Comparison of ENCODE assay signal across 1 cellular context in genomic region chr11:73178681-73179080, GRCh38.
TF ChIP-seq lines count a peak whose summit lies in the region.

No MANE protein-coding gene starts in this region.

TF ChIP-seq in H1, 55 proteins besides CTCF, POLR2A, EP300 and RAD21 (continued from another document):
- TF ChIP-seq YY1 (IDR thresholded peaks at IDR 0.05; ENCODE audit: low read depth, low read length) (no peak), RFX5 (IDR thresholded peaks at IDR 0.05; ENCODE audit: borderline replicate concordance, low read depth, low read length) (no peak), HDAC2 (IDR thresholded peaks at IDR 0.05; ENCODE audit: borderline replicate concordance in 1 of 2, low read depth in 2 of 2, low read length in 2 of 2) (no peak), JUN (IDR thresholded peaks at IDR 0.05; ENCODE audit: low read depth, low read length) (no peak), TAF7 (optimal IDR thresholded peaks at IDR 0.05; ENCODE audit: borderline replicate concordance, low read depth, low read length) (no peak), CTBP2 (IDR thresholded peaks at IDR 0.05; ENCODE audit: borderline replicate concordance, insufficient read depth, insufficient read length, low read length) (no peak), CBX8 (IDR thresholded peaks at IDR 0.05; ENCODE audit: borderline replicate concordance, low read depth, low read length) (no peak), KDM4A (IDR thresholded peaks at IDR 0.05; ENCODE audit: low read depth, low read length, severe bottlenecking) (no peak), RXRA (IDR thresholded peaks at IDR 0.05; ENCODE audit: insufficient read depth, low read depth, low read length) (no peak), SP2 (IDR thresholded peaks at IDR 0.05; ENCODE audit: low read length) (no peak), SRF (IDR thresholded peaks at IDR 0.05; ENCODE audit: low read depth, low read length) (no peak), GABPA (IDR thresholded peaks at IDR 0.05; ENCODE audit: borderline replicate concordance, insufficient read depth, low read length) (no peak), CHD7 (IDR thresholded peaks at IDR 0.05; ENCODE audit: insufficient replicate concordance, low read length) (no peak), ATF3 (IDR thresholded peaks at IDR 0.05; ENCODE audit: insufficient read depth, low read depth, low read length) (no peak), USF2 (IDR thresholded peaks at IDR 0.05; ENCODE audit: low read length) (no peak)
TF ChIP-seq in H1: peak in this region for 0.
